ENCODE assay signal across 2 cellular contexts in genomic region chr3:98450372-98450771, GRCh38.
TF ChIP-seq lines count a peak whose summit lies in the region.

No MANE protein-coding gene starts in this region.

TF ChIP-seq in A549, 52 proteins besides CTCF, POLR2A, EP300 and RAD21:
- TF ChIP-seq BCL3 (IDR thresholded peaks at IDR 0.05) = no peak
- TF ChIP-seq MAFK (IDR thresholded peaks at IDR 0.05; ENCODE audit: partially characterized antibody) = peak; percentile 79
- no peak for TF ChIP-seq CHD2 (IDR thresholded peaks at IDR 0.05; ENCODE audit: low read length, partially characterized antibody)

TF ChIP-seq in IMR-90, 13 proteins besides CTCF, POLR2A, EP300 and RAD21:
- no peak for TF ChIP-seq CEBPB (IDR thresholded peaks at IDR 0.05; ENCODE audit: low read depth, low read length)
- TF ChIP-seq USF2 (IDR thresholded peaks at IDR 0.05; ENCODE audit: low read depth, low read length) = no peak
- TF ChIP-seq ELK1 (IDR thresholded peaks at IDR 0.05; ENCODE audit: borderline replicate concordance, low read depth, low read length) = no peak
- TF ChIP-seq MAFK (IDR thresholded peaks at IDR 0.05; ENCODE audit: low read depth, low read length) = 0 out of 2 replicates have a peak, but pooled peaks have one; percentile 32
- no peak for TF ChIP-seq RCOR1 (IDR thresholded peaks at IDR 0.05; ENCODE audit: insufficient replicate concordance, low read length)
